8 cellular contexts compared by ENCODE assay signal in genomic region chr14:103057372-103058208, GRCh38. TPM values are rescaled to one million over a fixed set of nuclear protein-coding genes. Genes with fewer than 3 reads are reported as not detected.
DNase-seq lines count a peak whose midpoint lies in the region; ATAC-seq and TF ChIP-seq lines count a peak whose summit lies in the region.

Gene CDC42BPB, minus strand, starts transcription at chr14:103057549. Its CDS starts 376 bp downstream, at chr14:103057173.

- H3K9ac ChIP-seq in KMS-11 = peak within 1 kb of the TSS; percentile 42; the same call in 1 of the 2 replicates

- H3K4me1 ChIP-seq in KMS-11 (ENCODE audit: low read depth, poor library complexity, severe bottlenecking) (peaks cover 25% of the 10 kb centered on the region), SJCRH30 (peaks cover 6% of the 10 kb centered on the region; the same call in 1 of the 2 replicates), neutrophil (ENCODE audit: control insufficient read depth in 1 of 2, insufficient read depth in 1 of 2, low read depth in 1 of 2, low read length in 1 of 2) (peaks cover 0 to 9% of the 10 kb centered on the region in 2 experiments), thymus (ENCODE audit: control insufficient read depth, insufficient read depth, low read length) (no peaks in the 10 kb centered on the region)

- H3K4me1 Mint-ChIP-seq in activated naive CD8-positive, alpha-beta T cell (ENCODE audit: low read depth) = peaks cover 10% of the 10 kb centered on the region

- ATAC-seq in GM21737 (IDR thresholded peaks at IDR 0.05; ENCODE audit: unreplicated experiment) = peak; percentile 76

- no peak within 1 kb of the TSS for H3K27ac Mint-ChIP-seq in activated naive CD8-positive, alpha-beta T cell

- TF ChIP-seq CTCF in KMS-11 (conservative IDR thresholded peaks at IDR 0.05; ENCODE audit: low read depth, low read length) (no peak), neutrophil (IDR thresholded peaks at IDR 0.05) (no peak)

- peaks cover 3% of the 10 kb centered on the region for H3K27me3 Mint-ChIP-seq in activated naive CD8-positive, alpha-beta T cell

- H4K20me1 ChIP-seq in KMS-11 (ENCODE audit: insufficient read depth) = no peaks in the 10 kb centered on the region

- H3K36me3 Mint-ChIP-seq in activated naive CD8-positive, alpha-beta T cell = no peaks in the 10 kb centered on the region

- peak; percentile 78 for DNase-seq in DMS114 treated with DMSO at 0.1 percent for 48 hours (lab: John Stamatoyannopoulos, UW; ENCODE audit: unreplicated experiment)
- DNase-seq in SJCRH30 = peak; percentile 89 to 92
- DNase-seq in glomerular endothelial cell (ENCODE audit: extremely low read depth, low read depth, low spot score) = no peak

- H3K9me3 ChIP-seq in SJCRH30 (replicated peaks) (no peaks in the 10 kb centered on the region), neutrophil (no peaks in the 10 kb centered on the region), thymus (ENCODE audit: control insufficient read depth) (no peaks in the 10 kb centered on the region)

- H3K27ac ChIP-seq in KMS-11 (no peak within 1 kb of the TSS), SJCRH30 (peak within 1 kb of the TSS; percentile 12; the same call in 1 of the 2 replicates), neutrophil (no peak within 1 kb of the TSS), thymus (ENCODE audit: low read depth) (peak within 1 kb of the TSS; percentile 58)

- 2% methylated on average over 114 of the region's 115 CpGs for WGBS in thymus

- peak within 1 kb of the TSS; percentile 71 for H3K4me2 ChIP-seq in KMS-11

- H3K36me3 ChIP-seq in KMS-11 (ENCODE audit: insufficient read depth) = no peaks in the 10 kb centered on the region
- H3K36me3 ChIP-seq in SJCRH30 = no peaks in the 10 kb centered on the region
- H3K36me3 ChIP-seq in neutrophil = no peaks in the 10 kb centered on the region
- no peaks in the 10 kb centered on the region for H3K36me3 ChIP-seq in thymus (ENCODE audit: control insufficient read depth, insufficient read depth)

- H2AFZ ChIP-seq in KMS-11 (ENCODE audit: low read depth) = peak within 1 kb of the TSS; percentile 81

- no peaks in the 10 kb centered on the region for H3K9me3 Mint-ChIP-seq in activated naive CD8-positive, alpha-beta T cell (ENCODE audit: low read depth)

- H3K4me3 ChIP-seq in KMS-11 (IDR thresholded peaks at IDR 0.05; ENCODE audit: insufficient read depth, low read depth, low read length) = no peak within 1 kb of the TSS
- peak within 1 kb of the TSS; percentile 98 for H3K4me3 ChIP-seq in SJCRH30
- peak within 1 kb of the TSS; percentile 46 to 62 for H3K4me3 ChIP-seq in neutrophil (ENCODE audit: low read depth in 1 of 2, low read length in 1 of 2)
- H3K4me3 ChIP-seq in thymus (ENCODE audit: low read length) = peak within 1 kb of the TSS; percentile 56

- peak within 1 kb of the TSS; percentile 77 for H3K4me3 Mint-ChIP-seq in activated naive CD8-positive, alpha-beta T cell

- peaks cover 9% of the 10 kb centered on the region for H3K79me2 ChIP-seq in KMS-11 (ENCODE audit: insufficient read depth, low read depth)

- H3K27me3 ChIP-seq in KMS-11 (ENCODE audit: insufficient read depth, low read depth) (no peaks in the 10 kb centered on the region), SJCRH30 (no peaks in the 10 kb centered on the region), neutrophil (peaks cover 98% of the 10 kb centered on the region), thymus (ENCODE audit: control insufficient read depth, insufficient read depth) (peaks cover 51% of the 10 kb centered on the region)

RNA-seq across cellular contexts. Expression of gene CDC42BPB, which starts in this region (rescaled TPM):
- total RNA-seq in SJCRH30 (2014; rRNA removed; shearing (Covaris generic)) = 43.4 and 44.7 TPM in 2 replicates
- 130 and 191 TPM in 2 replicates for total RNA-seq in glomerular endothelial cell
- polyA plus RNA-seq in thymus = 16.3 TPM

Comparison
In these comparisons a context has a peak if more than half of its experiments do, and no peak if none do; other contexts are left out.
1. H3K27ac ChIP-seq: peak in SJCRH30 (single experiment) and thymus (single experiment); none in KMS-11 (single experiment) and neutrophil (single experiment).